1 cellular context compared by ENCODE assay signal in genomic region chr6:73169111-73169510, GRCh38.
TF ChIP-seq lines count a peak whose summit lies in the region.

No MANE protein-coding gene starts in this region.

TF ChIP-seq in IMR-90, 13 proteins besides CTCF, POLR2A, EP300 and RAD21:
- TF ChIP-seq MXI1 (IDR thresholded peaks at IDR 0.05; ENCODE audit: borderline replicate concordance, low read depth, low read length) (no peak), FOS (IDR thresholded peaks at IDR 0.05; ENCODE audit: low read depth, low read length) (no peak), NFE2L2 (IDR thresholded peaks at IDR 0.05; ENCODE audit: low read depth, low read length) (no peak), SMC3 (IDR thresholded peaks at IDR 0.05; ENCODE audit: low read depth, low read length) (no peak), MAFK (IDR thresholded peaks at IDR 0.05; ENCODE audit: low read depth, low read length) (no peak), BHLHE40 (IDR thresholded peaks at IDR 0.05; ENCODE audit: low read depth, low read length) (no peak), CEBPB (IDR thresholded peaks at IDR 0.05; ENCODE audit: low read depth, low read length) (no peak), CHD1 (IDR thresholded peaks at IDR 0.05; ENCODE audit: low read depth, low read length) (no peak), RFX5 (IDR thresholded peaks at IDR 0.05; ENCODE audit: low read depth, low read length) (no peak), MAZ (IDR thresholded peaks at IDR 0.05; ENCODE audit: borderline replicate concordance, low read depth, low read length) (no peak), RCOR1 (IDR thresholded peaks at IDR 0.05; ENCODE audit: insufficient replicate concordance, low read length) (no peak), USF2 (IDR thresholded peaks at IDR 0.05; ENCODE audit: low read depth, low read length) (no peak)
- TF ChIP-seq, protein P1, sequence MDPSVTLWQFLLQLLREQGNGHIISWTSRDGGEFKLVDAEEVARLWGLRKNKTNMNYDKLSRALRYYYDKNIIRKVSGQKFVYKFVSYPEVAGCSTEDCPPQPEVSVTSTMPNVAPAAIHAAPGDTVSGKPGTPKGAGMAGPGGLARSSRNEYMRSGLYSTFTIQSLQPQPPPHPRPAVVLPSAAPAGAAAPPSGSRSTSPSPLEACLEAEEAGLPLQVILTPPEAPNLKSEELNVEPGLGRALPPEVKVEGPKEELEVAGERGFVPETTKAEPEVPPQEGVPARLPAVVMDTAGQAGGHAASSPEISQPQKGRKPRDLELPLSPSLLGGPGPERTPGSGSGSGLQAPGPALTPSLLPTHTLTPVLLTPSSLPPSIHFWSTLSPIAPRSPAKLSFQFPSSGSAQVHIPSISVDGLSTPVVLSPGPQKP (IDR thresholded peaks at IDR 0.05; ENCODE audit: borderline replicate concordance, low read depth, low read length) = no peak
